8 cellular contexts compared by ENCODE assay signal in genomic region chr6:150142304-150142656, GRCh38. TPM values are rescaled to one million over a fixed set of nuclear protein-coding genes. Genes with fewer than 3 reads are reported as not detected.
DNase-seq lines count a peak whose midpoint lies in the region; ATAC-seq and TF ChIP-seq lines count a peak whose summit lies in the region.

No MANE protein-coding gene starts in this region.

- H2AFZ ChIP-seq in OCI-LY7 (ENCODE audit: low read length): peak overlapping the region; percentile 19; the same call in 1 of the 2 replicates

- peak overlapping the region; percentile 55 for H3K4me2 ChIP-seq in OCI-LY7 (ENCODE audit: low read length)

- no TSS peak for BruUV-seq in OCI-LY7 (replicated peaks; lab: Mats Ljungman, UMichigan)

- H3K27ac Mint-ChIP-seq in endothelial cell (ENCODE audit: unreplicated experiment) (no peak overlapping the region), nephron (peak overlapping the region; percentile 32 to 60 (median 59))

- H3K4me3 ChIP-seq in OCI-LY7 (ENCODE audit: low read depth, low read length, poor library complexity, severe bottlenecking): peak overlapping the region; percentile 40

- no peaks in the 10 kb centered on the region for H3K9me2 ChIP-seq in OCI-LY7 (ENCODE audit: insufficient read depth, low read length)

- peak overlapping the region; percentile 87 for H3K4me3 Mint-ChIP-seq in endothelial cell (ENCODE audit: unreplicated experiment)
- H3K4me3 Mint-ChIP-seq in nephron: peak overlapping the region; percentile 86 to 89 (median 87)

- CTCF ChIA-PET in OCI-LY7 (lab: Charles Lee; ENCODE audit: unreplicated experiment): no interaction called here

- no peak for ATAC-seq in HG03196 (IDR thresholded peaks at IDR 0.05; ENCODE audit: unreplicated experiment)

- intact Hi-C loops in OCI-LY7 (cut with micrococcal nuclease; ENCODE audit: unreplicated experiment): loop anchor here (5.0 kb wide), 1 partner anchor 45 kb away; no protein-coding TSS in a partner anchor

- H3K9me3 ChIP-seq in OCI-LY7 (ENCODE audit: low read length): no peaks in the 10 kb centered on the region

- H3K27me3 Mint-ChIP-seq in endothelial cell (ENCODE audit: unreplicated experiment) (peaks cover 7% of the 10 kb centered on the region), nephron (ENCODE audit: low read depth) (peaks cover 90% of the 10 kb centered on the region)

- no peak overlapping the region for H3K27ac ChIP-seq in OCI-LY7 (ENCODE audit: low read depth, low read length, poor library complexity, severe bottlenecking)

- H3K9me3 Mint-ChIP-seq in endothelial cell (ENCODE audit: unreplicated experiment): no peaks in the 10 kb centered on the region
- H3K9me3 Mint-ChIP-seq in nephron: no peaks in the 10 kb centered on the region

- H3K4me1 ChIP-seq in OCI-LY7 (ENCODE audit: insufficient read depth, low read length, poor library complexity, severe bottlenecking): peaks cover 13% of the 10 kb centered on the region

- in situ Hi-C loops in G401 (cut with HindIII; ENCODE audit: low sequenced_read_pairs): no loop called here

- POLR2A ChIA-PET in OCI-LY7 (lab: Charles Lee): no interaction called here

- H3K79me2 ChIP-seq in OCI-LY7 (ENCODE audit: insufficient read depth, low read depth, low read length): no peaks in the 10 kb centered on the region

- no peak for TF ChIP-seq CTCF in OCI-LY7 (conservative IDR thresholded peaks at IDR 0.05; ENCODE audit: low read length)
- TF ChIP-seq CTCF in endothelial cell (IDR thresholded peaks at IDR 0.05; ENCODE audit: unreplicated experiment): no peak
- no peak for TF ChIP-seq CTCF in nephron (IDR thresholded peaks at IDR 0.05; ENCODE audit: unreplicated experiment in 3 of 3)

- no peaks in the 10 kb centered on the region for H3K36me3 ChIP-seq in OCI-LY7 (ENCODE audit: insufficient read depth, low read length)

- H3K36me3 Mint-ChIP-seq in endothelial cell (ENCODE audit: low read depth, unreplicated experiment): no peaks in the 10 kb centered on the region
- no peaks in the 10 kb centered on the region for H3K36me3 Mint-ChIP-seq in nephron (ENCODE audit: low read depth)

- TF ChIP-seq POLR2A in erythroblast (IDR thresholded peaks at IDR 0.05; ENCODE audit: low read length): no peak

- H3K4me1 Mint-ChIP-seq in endothelial cell (ENCODE audit: unreplicated experiment) (peaks cover 15% of the 10 kb centered on the region), nephron (peaks cover 15% of the 10 kb centered on the region)

- DNase-seq in G401 (ENCODE audit: low spot score) (peak; percentile 45), OCI-LY7 (ENCODE audit: low spot score) (no peak), endothelial cell (ENCODE audit: low spot score) (no peak), erythroblast (lab: John Stamatoyannopoulos, UW) (no peak), NCI-H2107 treated with DMSO at 0.1 percent for 48 hours (lab: John Stamatoyannopoulos, UW; ENCODE audit: unreplicated experiment) (no peak), HuH-7.5 (ENCODE audit: low spot score) (no peak)

- no peaks in the 10 kb centered on the region for H4K20me1 ChIP-seq in OCI-LY7 (ENCODE audit: insufficient read depth, low read length)

RNA-seq across cellular contexts. Expression of gene PPP1R14C, which starts 0.6 kb away (rescaled TPM):
- not detected in 2 replicates for total RNA-seq in G401 (2014; rRNA removed; shearing (Covaris generic))
- not detected in 2 replicates for total RNA-seq in OCI-LY7 (2014; rRNA removed; shearing (Covaris generic))
- total RNA-seq in OCI-LY7 (2022) (1.3 and 1.8 TPM in 2 replicates), endothelial cell (ENCODE audit: unreplicated experiment) (2.5 TPM)
